21 cellular contexts compared by ENCODE assay signal in the genomic region with DNA sequence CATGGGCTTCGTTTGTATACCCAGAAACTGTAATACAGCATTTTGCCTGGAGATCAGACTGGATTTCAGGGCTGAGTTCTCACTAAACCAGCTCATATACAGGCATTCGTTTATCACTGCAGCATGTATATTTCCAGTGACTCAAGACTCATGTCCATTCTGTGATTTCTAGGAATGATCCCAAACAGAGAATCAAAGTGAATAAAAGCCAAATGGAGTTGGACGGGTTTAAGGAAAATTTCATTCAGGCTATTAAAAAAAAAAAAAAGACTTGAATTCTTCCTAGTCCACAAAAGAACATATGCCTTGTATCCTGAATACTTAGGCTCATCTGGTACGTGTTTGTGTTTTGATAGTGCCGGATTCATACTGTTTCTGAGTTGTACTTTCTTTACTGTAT.
"Had no signal": no experiment of that assay in that cellular context is flagged by ENCODE, and none has a peak within 500 bp of the region (broad histone marks: within the 10 kb centered on the region; RNA-seq: fewer than 3 reads in every experiment).

No MANE protein-coding gene starts in this region.

- DNase-seq: activated CD4-positive, alpha-beta T cell treated with anti-CD3 and anti-CD28 coated beads for 1 hour; activated CD4-positive, alpha-beta T cell treated with anti-CD3 and anti-CD28 coated beads, Interleukin-2, amount 50 U/mL, for 1 hour; activated gamma-delta T cell treated with Interleukin-2 at 50 U/mL for 16 hours; activated T-cell treated with anti-CD3 and anti-CD28 coated beads, Interleukin-2, amount 50 U/mL, for 1 hour; adrenal gland; cerebellar nuclear complex; kidney; lower lobe of right lung; naive thymus-derived CD4-positive, alpha-beta T cell; occipital lobe; posterior cingulate gyrus; sigmoid colon; stimulated activated CD4-positive, alpha-beta T cell treated with anti-CD3 and anti-CD28 coated beads, Interleukin-2, amount 100 ng/mL, for 48 hours; stimulated activated CD8-positive, alpha-beta memory T cell treated with anti-CD3 and anti-CD28 coated beads, Interleukin-4, amount 100 ng/mL, for 48 hours; stimulated activated naive CD4-positive, alpha-beta T cell; T-helper 9 cell; upper lobe of right lung had no signal

- H3K4me3 ChIP-seq: adrenal gland, coronary artery, lower lobe of right lung, sigmoid colon, upper lobe of right lung had no signal

- ATAC-seq: activated naive CD4-positive, alpha-beta T cell treated with anti-CD3 and anti-CD28 coated beads, Interleukin-2, amount 50 U/mL, for 72 hours; lower lobe of right lung; naive thymus-derived CD4-positive, alpha-beta T cell; upper lobe of right lung had no signal

- H3K27ac Mint-ChIP-seq: activated naive CD4-positive, alpha-beta T cell treated with anti-CD3 and anti-CD28 coated beads, Interleukin-2, amount 50 U/mL, for 72 hours; naive thymus-derived CD4-positive, alpha-beta T cell had no signal

- H3K27ac ChIP-seq: adrenal gland, coronary artery, epithelial cell of prostate, lower lobe of right lung, upper lobe of right lung had no signal

- H3K27me3 ChIP-seq: adrenal gland, sigmoid colon, upper lobe of right lung had no signal

- H3K9me3 Mint-ChIP-seq: activated naive CD4-positive, alpha-beta T cell treated with anti-CD3 and anti-CD28 coated beads, Interleukin-2, amount 50 U/mL, for 72 hours; naive thymus-derived CD4-positive, alpha-beta T cell; neural crest cell had no signal

- H3K4me3 Mint-ChIP-seq: naive thymus-derived CD4-positive, alpha-beta T cell; neural crest cell had no signal

- H3K27me3 Mint-ChIP-seq: naive thymus-derived CD4-positive, alpha-beta T cell had no signal

- H3K4me1 ChIP-seq: upper lobe of right lung had no signal

- H3K36me3 ChIP-seq: adrenal gland, lower lobe of right lung, sigmoid colon, upper lobe of right lung had no signal

- H3K9me3 ChIP-seq: adrenal gland, lower lobe of right lung, sigmoid colon, upper lobe of right lung had no signal
